In genomic region chr3:170844377-170844776, GRCh38 we compare ENCODE assay signal across 9 cellular contexts.
"Had no signal": no experiment of that assay in that cellular context is flagged by ENCODE, and none has a peak within 500 bp of the region (broad histone marks: within the 10 kb centered on the region; RNA-seq: fewer than 3 reads in every experiment).

No MANE protein-coding gene starts in this region.

- H2AFZ ChIP-seq: GM23338 had no signal

- ATAC-seq: GM23338, HCT116 had no signal

- H3K36me3 ChIP-seq: HAP-1 had no signal

- H3K27ac Mint-ChIP-seq: GM23338 had no signal

- H3K4me2 ChIP-seq: GM23338, KMS-11 had no signal

- H3K9me3 Mint-ChIP-seq: GM23338 had no signal

- H3K4me3 Mint-ChIP-seq: GM23338 had no signal

- DNase-seq: H7, IMR-90, Kasumi-1, KBM-7 had no signal

- H3K27ac ChIP-seq: HL-60, KMS-11 had no signal

- H3K4me3 ChIP-seq: GM23338, HAP-1 had no signal

- H3K9me3 ChIP-seq: HAP-1 had no signal

- H3K9ac ChIP-seq: KMS-11 had no signal
